In the genomic region with DNA sequence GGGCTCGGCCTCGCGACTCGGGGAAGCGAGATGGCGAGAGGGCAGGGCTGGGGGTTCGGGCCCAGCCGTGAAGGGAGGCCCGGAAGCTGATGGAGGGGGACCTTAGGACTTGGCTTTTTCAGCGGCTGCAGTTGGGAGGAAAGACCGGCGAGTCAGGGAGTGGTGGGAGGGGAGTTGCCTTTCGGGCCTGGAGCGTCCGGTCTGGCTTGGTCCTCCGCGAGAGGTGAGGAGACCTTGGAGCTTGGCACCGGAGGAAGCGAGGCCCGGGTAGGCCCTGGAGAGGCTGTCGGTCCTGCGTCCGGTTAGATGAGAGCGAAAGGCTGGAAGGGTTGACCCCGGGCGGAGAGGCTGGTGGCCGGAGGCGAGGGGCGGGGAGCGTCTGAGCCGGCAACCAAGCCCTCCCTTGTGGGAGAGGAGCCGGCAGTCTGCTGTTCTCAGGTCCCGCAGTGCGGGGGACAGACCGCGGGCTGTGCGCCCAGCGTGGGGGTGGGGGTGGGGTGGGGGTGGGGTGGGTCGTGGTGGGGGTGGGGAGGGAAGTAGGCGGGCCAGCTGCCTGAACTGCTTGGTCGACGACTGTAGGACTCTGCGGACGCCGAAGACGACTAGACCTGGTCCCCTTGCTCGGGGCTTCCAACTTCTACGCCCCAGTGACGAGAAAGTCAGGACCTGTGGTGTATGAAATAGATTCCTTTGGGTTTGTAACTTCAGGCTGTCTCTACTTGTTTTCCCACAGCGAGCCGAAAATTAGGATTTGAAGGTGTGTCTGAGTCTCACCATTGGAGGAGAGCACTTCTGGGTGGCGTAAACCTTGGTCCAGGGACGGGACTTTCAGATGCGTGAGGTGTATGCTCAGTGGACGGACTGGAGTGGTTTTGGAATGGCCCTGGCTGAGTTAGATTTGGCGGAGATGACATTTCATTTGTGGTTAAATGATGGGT, we compare ENCODE assay signal across 8 cellular contexts.
DNase-seq lines count a peak whose midpoint lies in the region; ATAC-seq and FAIRE-seq lines count a peak whose summit lies in the region.

No MANE protein-coding gene starts in this region.

- peak overlapping the region; percentile 97 for H3K27ac ChIP-seq in BLaER1

- H3K27me3 Mint-ChIP-seq in memory B cell: no peaks in the 10 kb centered on the region

- peak overlapping the region; percentile 91 for H3K4me2 ChIP-seq in BLaER1

- H3K4me1 Mint-ChIP-seq in memory B cell: peaks cover 30% of the 10 kb centered on the region

- peaks cover 13% of the 10 kb centered on the region for H3K36me3 Mint-ChIP-seq in memory B cell

- H3K4me1 ChIP-seq in BLaER1: peaks cover 26% of the 10 kb centered on the region

- H3K9me3 ChIP-seq in BLaER1: no peaks in the 10 kb centered on the region

- ATAC-seq in GM19372 (IDR thresholded peaks at IDR 0.05; ENCODE audit: low read depth, unreplicated experiment) (peak; percentile 9), HG03571 (IDR thresholded peaks at IDR 0.05; ENCODE audit: unreplicated experiment) (peak; percentile 9), memory B cell (ENCODE audit: low read depth) (no peak)

- H3K9ac ChIP-seq in BLaER1: peak overlapping the region; percentile 98

- H3K4me3 Mint-ChIP-seq in memory B cell: peak overlapping the region; percentile 89

- no peaks in the 10 kb centered on the region for H3K27me3 ChIP-seq in BLaER1

- peak; percentile 14 for DNase-seq in activated CD4-positive, alpha-beta T cell treated with anti-CD3 and anti-CD28 coated beads for 1 hour
- DNase-seq in ecto neural progenitor cell (ENCODE audit: low spot score) (peak; percentile 74), memory B cell (ENCODE audit: low spot score in 2 of 2) (peak; percentile 34 to 45), HTR-8/SVneo (ENCODE audit: insufficient read length, low spot score) (no peak)
- DNase-seq in stimulated activated CD8-positive, alpha-beta memory T cell treated with anti-CD3 and anti-CD28 coated beads, Interleukin-2, amount 100 ng/mL, for 48 hours (ENCODE audit: low read depth in 2 of 2): peak; percentile 18 to 25

- no peak for FAIRE-seq in HTR-8/SVneo (lab: Jason Lieb, UNC)

- H3K4me3 ChIP-seq in BLaER1: peak overlapping the region; percentile 99

- H3K9me3 Mint-ChIP-seq in memory B cell: no peaks in the 10 kb centered on the region

- peaks cover 56% of the 10 kb centered on the region for H4K20me1 ChIP-seq in BLaER1

- peak overlapping the region; percentile 82 for H3K27ac Mint-ChIP-seq in memory B cell

- H3K36me3 ChIP-seq in BLaER1: peaks cover 25% of the 10 kb centered on the region
